ENCODE assay signal across 15 cellular contexts in the genomic region with DNA sequence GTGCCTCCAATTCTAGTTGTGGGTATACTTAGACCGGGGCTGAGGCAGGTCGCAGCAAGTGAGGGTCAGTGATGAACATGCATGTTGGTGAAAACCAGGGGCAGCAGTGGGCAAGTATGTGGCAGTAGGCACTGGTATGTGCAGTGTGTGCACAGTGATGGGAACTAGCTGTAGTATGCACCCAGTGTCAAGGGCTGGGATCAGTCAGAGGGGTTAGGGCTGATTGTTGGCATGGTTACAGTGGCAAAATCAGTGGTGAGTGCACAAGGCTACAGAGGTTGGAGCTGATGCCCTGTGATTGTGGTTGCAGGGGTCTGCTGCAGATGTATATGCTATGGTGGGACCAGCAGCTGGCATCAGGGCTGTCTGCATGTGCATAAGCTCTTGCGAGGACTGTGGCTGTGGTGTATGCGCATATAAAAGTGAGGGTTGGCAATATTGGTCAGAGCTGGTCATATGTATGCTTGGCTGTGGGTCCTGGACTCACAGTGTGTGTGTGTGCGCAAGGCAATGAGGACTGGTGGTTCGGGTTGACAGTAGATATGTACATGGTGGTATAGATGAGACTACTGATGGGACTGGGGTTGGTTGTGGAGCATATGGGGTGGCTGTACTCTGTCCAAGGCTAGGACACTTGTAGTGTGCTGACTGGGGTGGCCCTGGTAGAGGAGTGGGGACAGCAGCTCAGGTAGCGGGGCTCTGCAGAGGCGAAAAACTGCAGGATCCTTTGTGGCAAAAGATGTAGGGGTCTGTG. TPM values are rescaled to one million over a fixed set of nuclear protein-coding genes. Genes with fewer than 3 reads are reported as not detected.
A peak's percentile ranks its signal among the peaks of the same experiment; 100 is the strongest.
DNase-seq lines count a peak whose midpoint lies in the region; ATAC-seq, FAIRE-seq and TF ChIP-seq lines count a peak whose summit lies in the region.
"Had no signal": no experiment of that assay in that cellular context is flagged by ENCODE, and none has a peak within 500 bp of the region (broad histone marks: within the 10 kb centered on the region; RNA-seq: fewer than 3 reads in every experiment).

No MANE protein-coding gene starts in this region.

- no TSS peak for BruUV-seq in K562 (replicated peaks; lab: Mats Ljungman, UMichigan)

- no peaks in the 10 kb centered on the region for H3K4me1 ChIP-seq in GM23338 (ENCODE audit: insufficient read depth)
- no peaks in the 10 kb centered on the region for H3K4me1 ChIP-seq in K562 (replicated peaks in 1 of 2; ENCODE audit: control insufficient read depth in 2 of 2, insufficient read depth in 2 of 2, low read length in 2 of 2)

- ATAC-seq in GM23338 (no peak), K562 (peak; percentile 57)
- ATAC-seq in natural killer cell treated with Interleukin-12 subunit alpha and Interleukin-12 subunit beta and Interleukin-15 and Interleukin-18, amount 100 ng/mL, for 72 hours: peak; percentile 61 to 69
- ATAC-seq in stimulated activated naive CD8-positive, alpha-beta T cell treated with anti-CD3 and anti-CD28 coated beads, Interleukin-15, Interleukin-2, amounts not matched to agents 100 U/mL and 50 U/mL, for 24 hours: peak; percentile 19

- no peak overlapping the region for H3K4me3 ChIP-seq in GM23338
- H3K4me3 ChIP-seq in K562: no peak overlapping the region
- H3K4me3 ChIP-seq: GM23248 had no signal

- H3K27ac ChIP-seq in GM23338 (ENCODE audit: low read depth) (no peak overlapping the region), K562 (ENCODE audit: extremely low read depth, low read depth, low read length) (no peak overlapping the region)
- H3K27ac ChIP-seq: GM23248 had no signal

- no peaks in the 10 kb centered on the region for H3K9me1 ChIP-seq in K562 (ENCODE audit: control insufficient read depth, insufficient read depth, low read length)

- no peaks in the 10 kb centered on the region for H3K79me2 ChIP-seq in GM23338 (replicated peaks; ENCODE audit: insufficient read depth)
- H3K79me2 ChIP-seq in K562 (ENCODE audit: control insufficient read depth, insufficient read depth, low read length): no peaks in the 10 kb centered on the region

- H3F3A ChIP-seq in GM23338 (replicated peaks; ENCODE audit: low read depth): no peaks in the 10 kb centered on the region

- no peak for TF ChIP-seq EP300 in K562 (IDR thresholded peaks at IDR 0.05; ENCODE audit: low read length)

- CTCF ChIA-PET in K562 (lab: Yijun Ruan, JAX; ENCODE audit: low intra/inter-chr PET ratio): no interaction called here

- WGBS in K562 (ENCODE audit: insufficient coverage, low coverage, missing lambda C conversion rate): 1% methylated on average over 7 of the region's 8 CpGs

- H3K9me3 Mint-ChIP-seq in GM23338: no peaks in the 10 kb centered on the region; the same call in 2 of the 3 replicates
- no peaks in the 10 kb centered on the region for H3K9me3 Mint-ChIP-seq in natural killer cell treated with Interleukin-12 subunit alpha and Interleukin-12 subunit beta and Interleukin-15 and Interleukin-18, amount 100 ng/mL, for 72 hours
- H3K9me3 Mint-ChIP-seq: CD4-positive, alpha-beta T cell had no signal

- H3K36me3 ChIP-seq in GM23338 (ENCODE audit: insufficient read depth): no peaks in the 10 kb centered on the region
- H3K36me3 ChIP-seq in K562 (ENCODE audit: control insufficient read depth, insufficient read depth, low read length): no peaks in the 10 kb centered on the region

- no peak overlapping the region for H3K4me3 Mint-ChIP-seq in GM23338
- no peak overlapping the region for H3K4me3 Mint-ChIP-seq in natural killer cell treated with Interleukin-12 subunit alpha and Interleukin-12 subunit beta and Interleukin-15 and Interleukin-18, amount 100 ng/mL, for 72 hours
- H3K4me3 Mint-ChIP-seq: B cell; CD4-positive, alpha-beta T cell; H9 had no signal

- in situ Hi-C loops in K562 (cut with MboI): no loop called here
- in situ Hi-C loops in KBM-7 (cut with MboI; ENCODE audit: low pct_unique_long_range_greater_than_20kb, low sequenced_read_pairs): no loop called here

- no peaks in the 10 kb centered on the region for H3K27me3 Mint-ChIP-seq in GM23338 (ENCODE audit: insufficient read depth, low read depth, poor library complexity)
- peaks cover 13 to 18% of the 10 kb centered on the region in 2 donors for H3K27me3 Mint-ChIP-seq in natural killer cell treated with Interleukin-12 subunit alpha and Interleukin-12 subunit beta and Interleukin-15 and Interleukin-18, amount 100 ng/mL, for 72 hours

- H3K27me3 ChIP-seq in GM23338 (ENCODE audit: insufficient read depth) (no peaks in the 10 kb centered on the region), K562 (ENCODE audit: control insufficient read depth in 2 of 2, insufficient read depth in 2 of 2, low read length in 2 of 2) (peaks cover 0 to 13% of the 10 kb centered on the region in 2 experiments; a peak in 2 of 5 replicates)

- H3K9me3 ChIP-seq in K562 (replicated peaks; ENCODE audit: control insufficient read depth, insufficient read depth, low read depth, low read length): no peaks in the 10 kb centered on the region

- H3K4me2 ChIP-seq in GM23338 (no peak overlapping the region), K562 (ENCODE audit: insufficient read depth, low read length) (no peak overlapping the region)

- no peak for FAIRE-seq in K562 (lab: Jason Lieb, UNC)
- FAIRE-seq: A204.1 had no signal

- intact Hi-C loops in K562 (cut with micrococcal nuclease): no loop called here

- no peaks in the 10 kb centered on the region for H3K9me2 ChIP-seq in GM23338 (ENCODE audit: insufficient read depth)

- no peak for TF ChIP-seq RAD21 in K562 (CRISPR knock-in tag; conservative IDR thresholded peaks at IDR 0.05 in 1 of 2, IDR thresholded peaks at IDR 0.05 in 1 of 2)

- no peak for TF ChIP-seq POLR2A in K562 (conservative IDR thresholded peaks at IDR 0.05)

- no peaks in the 10 kb centered on the region; the same call in 2 of the 3 replicates for H3K4me1 Mint-ChIP-seq in GM23338
- no peaks in the 10 kb centered on the region for H3K4me1 Mint-ChIP-seq in natural killer cell treated with Interleukin-12 subunit alpha and Interleukin-12 subunit beta and Interleukin-15 and Interleukin-18, amount 100 ng/mL, for 72 hours (ENCODE audit: low read depth in 2 of 2)

- TF ChIP-seq CTCF in GM23338 (conservative IDR thresholded peaks at IDR 0.05; ENCODE audit: low read depth in 2 of 2) (no peak), K562 (IDR thresholded peaks at IDR 0.05 in 2 of 3, conservative IDR thresholded peaks at IDR 0.05 in 1 of 3; ENCODE audit: insufficient read depth in 2 of 3, low read depth in 1 of 3, low read length in 3 of 3) (no peak)

- H2AFZ ChIP-seq in GM23338: no peak overlapping the region
- H2AFZ ChIP-seq in K562 (ENCODE audit: low read depth, low read length): no peak overlapping the region
- H2AFZ ChIP-seq: GM23248 had no signal

- no peak for DNase-seq in GM23338 (ENCODE audit: low spot score)
- DNase-seq in K562 (ENCODE audit: extremely low read depth in 1 of 4, low spot score in 3 of 4): no peak
- no peak for DNase-seq in natural killer cell treated with Interleukin-12 subunit alpha and Interleukin-12 subunit beta and Interleukin-15 and Interleukin-18, amount 100 ng/mL, for 72 hours (ENCODE audit: low spot score)
- no peak for DNase-seq in stimulated activated naive CD8-positive, alpha-beta T cell treated with anti-CD3 and anti-CD28 coated beads, Interleukin-15, Interleukin-2, amounts not matched to agents 100 U/mL and 50 U/mL, for 24 hours
- DNase-seq in KBM-7: no peak
- DNase-seq in GM03348 (ENCODE audit: low spot score): no peak
- DNase-seq in kidney tubule cell (ENCODE audit: low spot score): no peak
- DNase-seq: C1 segment of cervical spinal cord; Calu3; CD4-positive, alpha-beta T cell; DMS 273 treated with DMSO at 0.1 percent for 48 hours; GM23248; H9 had no signal

- peak overlapping the region; percentile 47; the same call in 1 of the 2 replicates for H3K27ac Mint-ChIP-seq in GM23338
- H3K27ac Mint-ChIP-seq in natural killer cell treated with Interleukin-12 subunit alpha and Interleukin-12 subunit beta and Interleukin-15 and Interleukin-18, amount 100 ng/mL, for 72 hours: no peak overlapping the region
- H3K27ac Mint-ChIP-seq: B cell; CD4-positive, alpha-beta T cell had no signal

- POLR2A ChIA-PET in K562 (lab: Yijun Ruan, JAX): interaction anchor here (0.8 kb wide), 1 partner anchor 1051 kb away, joined by 3 read pairs; no protein-coding TSS in a partner anchor

- no peaks in the 10 kb centered on the region for H3K36me3 Mint-ChIP-seq in GM23338 (ENCODE audit: low read depth)
- H3K36me3 Mint-ChIP-seq in natural killer cell treated with Interleukin-12 subunit alpha and Interleukin-12 subunit beta and Interleukin-15 and Interleukin-18, amount 100 ng/mL, for 72 hours: no peaks in the 10 kb centered on the region

- no peak overlapping the region for H3K9ac ChIP-seq in K562 (ENCODE audit: insufficient read depth in 1 of 2, low read depth in 2 of 2, low read length in 2 of 2)
- H3K9ac ChIP-seq: GM23248 had no signal

- no peaks in the 10 kb centered on the region for H4K20me1 ChIP-seq in GM23338 (replicated peaks; ENCODE audit: insufficient read depth)
- H4K20me1 ChIP-seq in K562 (replicated peaks; ENCODE audit: control insufficient read depth, insufficient read depth, low read length): no peaks in the 10 kb centered on the region

TF ChIP-seq in GM23338, 12 proteins besides CTCF, POLR2A, EP300 and RAD21 (continues in another document):
- no peak for TF ChIP-seq POLR2AphosphoS5 (IDR thresholded peaks at IDR 0.05; ENCODE audit: low read depth)

TF ChIP-seq in K562, 482 proteins besides CTCF, POLR2A, EP300 and RAD21 (continues in another document):
- TF ChIP-seq KHSRP (IDR thresholded peaks at IDR 0.05): no peak

RNA-seq across cellular contexts. Expression of a gene that starts 33.7 kb away (rescaled TPM):
- total RNA-seq in GM23338 (2014; rRNA removed; shearing (Covaris generic)): 109 and 133 TPM in 2 replicates
- 187 and 192 TPM in 2 replicates for polyA plus RNA-seq in GM23338 (2016; fragmentation: Nextera tagmentation; extraction: Ambion mirVana)
- 41.8 and 98.6 TPM in 2 replicates for total RNA-seq in K562 (2011; cell fraction: chromatin; rRNA removed; ENCODE audit: low replicate concordance)
- total RNA-seq in K562 (2011; cell fraction: nucleolus; rRNA removed): 39.0 and 41.5 TPM in 2 replicates
- 57.0 and 107 TPM in 2 replicates for total RNA-seq in K562 (2011; cell fraction: nucleoplasm; rRNA removed)
- total RNA-seq in K562 (2014; rRNA removed): 73.9 and 74.3 TPM in 2 replicates
- 112 and 130 TPM in 2 replicates for total RNA-seq in K562 (2014; rRNA removed; fragmentation: Illumina TruSeq; extraction: Trizol)
- total RNA-seq in K562 (2015; rRNA removed; fragmentation: Illumina TruSeq; extraction: Trizol): 128 and 140 TPM in 2 replicates
- 88.9 and 103 TPM in 2 replicates for total RNA-seq in K562 (2021)
- polyA plus RNA-seq in K562 (2011; rRNA removed): 46.3 and 72.2 TPM in 2 replicates
- polyA plus RNA-seq in K562 (2011; cell fraction: cytosol; rRNA removed): 23.7 and 43.6 TPM in 2 replicates
- 38.6 and 47.6 TPM in 2 replicates for polyA plus RNA-seq in K562 (2011; cell fraction: nucleus; rRNA removed)
- polyA plus RNA-seq in K562 (2012): 45.0 and 118 TPM in 2 replicates
- 98.9 and 130 TPM in 2 replicates for polyA plus RNA-seq in K562 (2014; fragmentation: Illumina TruSeq; extraction: Trizol)
- 100 to 1,000 TPM; 112 to 148 TPM for polyA plus RNA-seq in K562 (2014; fragmentation: Nextera tagmentation; extraction: Ambion mirVana)
- polyA plus RNA-seq in K562 (2014; rRNA removed): 68.7 and 79.0 TPM in 2 replicates
- polyA minus RNA-seq in K562 (2011; rRNA and poly(A)+ RNA removed): 88.3 and 118 TPM in 2 replicates
- 44.4 and 52.3 TPM in 2 replicates for polyA minus RNA-seq in K562 (2011; cell fraction: cytosol; rRNA and poly(A)+ RNA removed)
- polyA minus RNA-seq in K562 (2011; cell fraction: nucleus; rRNA and poly(A)+ RNA removed): 84.6 and 127 TPM in 2 replicates
- 100 to 1,000 TPM in 1 of 2 donors, 10 to 100 TPM in 1; 69.0 to 103 TPM for total RNA-seq in natural killer cell treated with Interleukin-12 subunit alpha and Interleukin-12 subunit beta and Interleukin-15 and Interleukin-18, amount 100 ng/mL, for 72 hours
